In the genomic region with DNA sequence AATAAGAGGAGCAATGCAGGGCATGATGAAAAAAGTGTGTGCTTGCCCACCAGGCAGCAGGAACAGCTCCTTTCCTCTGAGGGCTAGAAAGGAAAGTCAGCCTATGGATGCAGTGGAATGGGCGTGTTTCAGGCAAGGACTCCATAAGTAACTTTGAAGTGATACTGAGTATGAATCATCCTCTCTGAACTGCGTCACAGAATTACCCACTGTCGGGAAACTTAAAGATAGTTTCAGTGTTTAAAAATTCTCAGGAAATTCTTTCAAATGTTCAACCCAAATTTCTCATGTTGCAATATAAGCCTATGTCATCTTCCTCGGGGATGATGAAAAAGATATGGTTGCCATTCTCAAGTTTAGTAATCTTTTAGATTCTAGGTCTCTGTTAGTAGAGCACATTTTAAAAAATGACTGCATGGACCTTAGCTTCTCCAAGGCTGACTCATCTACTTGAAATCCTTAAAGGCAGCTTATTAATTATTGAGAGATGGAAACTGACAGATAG, we compare ENCODE assay signal across 10 cellular contexts. TPM values are rescaled to one million over a fixed set of nuclear protein-coding genes. Genes with fewer than 3 reads are reported as not detected.
A peak's percentile ranks its signal among the peaks of the same experiment; 100 is the strongest.
DNase-seq lines count a peak whose midpoint lies in the region; ATAC-seq and TF ChIP-seq lines count a peak whose summit lies in the region.
"Had no signal": no experiment of that assay in that cellular context is flagged by ENCODE, and none has a peak within 500 bp of the region (broad histone marks: within the 10 kb centered on the region; RNA-seq: fewer than 3 reads in every experiment).

No MANE protein-coding gene starts in this region.

- DNase-seq in BJ (ENCODE audit: low read depth) (peak; percentile 73), HFF-Myc (ENCODE audit: extremely low read depth, low read depth) (peak; percentile 72), amniotic stem cell (lab: John Stamatoyannopoulos, UW) (peak; percentile 87), kidney tubule cell (ENCODE audit: low spot score) (peak; percentile 54), NCI-H345 treated with DMSO at 0.1 percent for 48 hours (lab: John Stamatoyannopoulos, UW; ENCODE audit: unreplicated experiment) (no peak), Right ventricle myocardium inferior (ENCODE audit: missing footprints) (no peak), esophagus squamous epithelium (lab: John Stamatoyannopoulos, UW) (no peak)

- no peak for TF ChIP-seq CTCF in BJ (IDR thresholded peaks at IDR 0.05; ENCODE audit: insufficient read depth, low read depth, low read length)
- TF ChIP-seq CTCF in HFF-Myc (IDR thresholded peaks at IDR 0.05; ENCODE audit: low read depth, low read length, missing control alignments): no peak
- no peak for TF ChIP-seq CTCF in esophagus squamous epithelium (IDR thresholded peaks at IDR 0.05)

- intact Hi-C loops in Right ventricle myocardium inferior (cut with DNase I): no loop called here
- intact Hi-C loops in esophagus squamous epithelium (cut with DNase I): no loop called here

- no peak for TF ChIP-seq POLR2A in esophagus squamous epithelium (IDR thresholded peaks at IDR 0.05)

- H3K27me3 ChIP-seq in BJ (ENCODE audit: control insufficient read depth, insufficient read depth, low read length) (no peaks in the 10 kb centered on the region), esophagus squamous epithelium (no peaks in the 10 kb centered on the region)
- H3K27me3 ChIP-seq: cardiac muscle cell had no signal

- no peaks in the 10 kb centered on the region for H3K9me3 ChIP-seq in esophagus squamous epithelium

- H3K27ac ChIP-seq in esophagus squamous epithelium: peak overlapping the region in 2 of 4 donors; percentile 5 to 20
- H3K27ac ChIP-seq: cardiac muscle cell had no signal

- ATAC-seq in Right ventricle myocardium inferior (no peak), GM19397 (IDR thresholded peaks at IDR 0.05; ENCODE audit: unreplicated experiment) (no peak)
- ATAC-seq: stimulated activated memory B cell treated with anti-CD40 and anti-IgM and Interleukin-4, amounts not matched to agents 10 μg/mL and 1 μg/mL and 100 μg/mL, for 72 hours had no signal

- H3K36me3 ChIP-seq in BJ (ENCODE audit: control insufficient read depth, insufficient read depth, low read length) (no peaks in the 10 kb centered on the region), esophagus squamous epithelium (peaks cover 0 to 37% (median 14%) of the 10 kb centered on the region in 3 donors)

- POLR2A ChIA-PET in BJ (lab: Charles Lee): interaction anchor here (0.6 kb wide), 1 partner anchor 11 kb away, joined by 3 read pairs; no protein-coding TSS in a partner anchor

- H3K4me3 ChIP-seq in BJ (ENCODE audit: low read depth, low read length): no peak overlapping the region
- no peak overlapping the region for H3K4me3 ChIP-seq in HFF-Myc (replicated peaks; ENCODE audit: low read depth, low read length)
- no peak overlapping the region for H3K4me3 ChIP-seq in esophagus squamous epithelium
- H3K4me3 ChIP-seq: cardiac muscle cell had no signal

- CTCF ChIA-PET in BJ (lab: Yijun Ruan, JAX): interaction anchor here (0.7 to 0.8 kb wide), 2 partner anchors 14 to 204 kb away, joined by 3 read pairs; no protein-coding TSS in a partner anchor

- 25 to 35% methylated on average over 4 of the region's 4 CpGs for WGBS in esophagus squamous epithelium, 2 donors

- no peaks in the 10 kb centered on the region for H3K4me1 ChIP-seq in esophagus squamous epithelium

RNA-seq across cellular contexts. Expression of a gene that starts 27.7 kb away (rescaled TPM):
- polyA plus RNA-seq in BJ (2011; rRNA removed): 7.7 and 11.4 TPM in 2 replicates
- polyA minus RNA-seq in BJ (2011; rRNA and poly(A)+ RNA removed): 6.2 and 6.3 TPM in 2 replicates
- total RNA-seq in Right ventricle myocardium inferior (15.5 TPM), esophagus squamous epithelium (1 to 10 TPM; 3.1 to 8.7 (median 5.7) TPM)

RNA-seq across cellular contexts. Expression of a gene that starts 27.8 kb away (rescaled TPM):
- polyA plus RNA-seq in BJ (2011; rRNA removed): 52.6 and 58.8 TPM in 2 replicates
- polyA minus RNA-seq in BJ (2011; rRNA and poly(A)+ RNA removed): 57.0 and 104 TPM in 2 replicates
- total RNA-seq in Right ventricle myocardium inferior (65.5 TPM), esophagus squamous epithelium (10 to 100 TPM; 33.7 to 60.0 (median 53.9) TPM)

Comparison
In these comparisons a context has a peak if more than half of its experiments do, and no peak if none do; other contexts are left out.
1. DNase-seq: peak in BJ (single experiment), HFF-Myc (single experiment), amniotic stem cell (single experiment) and kidney tubule cell (single experiment); none in NCI-H345 treated with DMSO at 0.1 percent for 48 hours (single experiment), Right ventricle myocardium inferior (single experiment) and esophagus squamous epithelium (single experiment).